8 cellular contexts compared by ENCODE assay signal in the genomic region with DNA sequence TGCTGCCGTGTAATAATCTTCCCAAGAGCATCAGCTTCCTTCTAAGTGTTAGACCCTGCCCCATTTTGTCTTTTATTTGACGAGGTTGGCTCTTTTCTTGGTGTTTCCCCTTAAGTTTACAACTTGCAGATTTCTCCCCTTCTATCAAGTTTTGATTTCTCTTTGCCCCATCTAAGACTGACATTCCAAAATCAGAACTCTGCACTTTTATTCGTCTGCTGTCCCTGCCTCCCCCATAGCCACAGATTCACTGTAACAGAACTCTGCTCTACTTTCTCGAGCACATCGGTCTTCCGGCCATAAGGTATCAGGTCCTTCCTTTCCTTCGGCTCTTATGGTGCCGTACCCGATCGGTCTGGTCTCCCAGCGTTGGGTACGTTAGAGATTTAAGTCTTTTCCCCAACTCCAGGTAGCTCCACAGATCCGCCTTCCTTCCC.
DNase-seq lines count a peak whose midpoint lies in the region; ATAC-seq lines count a peak whose summit lies in the region.

No MANE protein-coding gene starts in this region.

- H3K4me1 ChIP-seq in duodenal mucosa (ENCODE audit: control insufficient read depth in 1 of 2, insufficient read depth in 2 of 2, low read length in 2 of 2) = peaks cover 8 to 22% of the 10 kb centered on the region in 2 donors
- peaks cover 9 to 10% of the 10 kb centered on the region in 2 donors for H3K4me1 ChIP-seq in mucosa of rectum (ENCODE audit: control insufficient read depth in 2 of 2, insufficient read depth in 2 of 2, low read length in 2 of 2)

- H3K4me3 ChIP-seq in duodenal mucosa (ENCODE audit: low read depth in 1 of 2, low read length in 2 of 2) (peak overlapping the region; percentile 92 to 99), mucosa of rectum (ENCODE audit: low read length in 2 of 2) (peak overlapping the region; percentile 92 to 99)

- H3K27me3 ChIP-seq in duodenal mucosa (ENCODE audit: control insufficient read depth in 1 of 2, insufficient read depth in 2 of 2, low read length in 2 of 2) (no peaks in the 10 kb centered on the region), mucosa of rectum (ENCODE audit: control insufficient read depth in 2 of 2, insufficient read depth in 2 of 2, low read length in 2 of 2) (no peaks in the 10 kb centered on the region)

- ATAC-seq in GM21825 (IDR thresholded peaks at IDR 0.05; ENCODE audit: unreplicated experiment) = peak; percentile 5
- ATAC-seq in HG03457 (IDR thresholded peaks at IDR 0.05; ENCODE audit: unreplicated experiment) = no peak
- ATAC-seq in HG02840 (IDR thresholded peaks at IDR 0.05; ENCODE audit: low FRiP score, unreplicated experiment) = no peak

- DNase-seq in EL = peak; percentile 46
- DNase-seq in OCI-M1 (lab: John Stamatoyannopoulos, UW) = peak; percentile 26
- DNase-seq in epidermal melanocyte (ENCODE audit: insufficient read length, low spot score) = no peak

- H3K9ac ChIP-seq in duodenal mucosa (ENCODE audit: low read depth in 1 of 2, low read length in 2 of 2) = peak overlapping the region; percentile 84 to 99
- H3K9ac ChIP-seq in mucosa of rectum (ENCODE audit: low read depth in 1 of 2, low read length in 2 of 2) = peak overlapping the region; percentile 95 to 98

- H3K27ac ChIP-seq in duodenal mucosa (ENCODE audit: low read depth, low read length) (peak overlapping the region; percentile 85), mucosa of rectum (ENCODE audit: low read depth in 2 of 2, low read length in 2 of 2) (peak overlapping the region; percentile 89 to 93)

- no peaks in the 10 kb centered on the region for H3K36me3 ChIP-seq in duodenal mucosa (ENCODE audit: control insufficient read depth in 1 of 2, insufficient read depth in 2 of 2, low read length in 2 of 2)
- no peaks in the 10 kb centered on the region for H3K36me3 ChIP-seq in mucosa of rectum (ENCODE audit: control insufficient read depth in 2 of 2, insufficient read depth in 2 of 2, low read length in 2 of 2)

- no peaks in the 10 kb centered on the region for H3K9me3 ChIP-seq in duodenal mucosa (ENCODE audit: control insufficient read depth in 1 of 2, low read length in 2 of 2)
- H3K9me3 ChIP-seq in mucosa of rectum (ENCODE audit: control insufficient read depth in 2 of 2, low read length in 2 of 2) = no peaks in the 10 kb centered on the region
